In the genomic region with DNA sequence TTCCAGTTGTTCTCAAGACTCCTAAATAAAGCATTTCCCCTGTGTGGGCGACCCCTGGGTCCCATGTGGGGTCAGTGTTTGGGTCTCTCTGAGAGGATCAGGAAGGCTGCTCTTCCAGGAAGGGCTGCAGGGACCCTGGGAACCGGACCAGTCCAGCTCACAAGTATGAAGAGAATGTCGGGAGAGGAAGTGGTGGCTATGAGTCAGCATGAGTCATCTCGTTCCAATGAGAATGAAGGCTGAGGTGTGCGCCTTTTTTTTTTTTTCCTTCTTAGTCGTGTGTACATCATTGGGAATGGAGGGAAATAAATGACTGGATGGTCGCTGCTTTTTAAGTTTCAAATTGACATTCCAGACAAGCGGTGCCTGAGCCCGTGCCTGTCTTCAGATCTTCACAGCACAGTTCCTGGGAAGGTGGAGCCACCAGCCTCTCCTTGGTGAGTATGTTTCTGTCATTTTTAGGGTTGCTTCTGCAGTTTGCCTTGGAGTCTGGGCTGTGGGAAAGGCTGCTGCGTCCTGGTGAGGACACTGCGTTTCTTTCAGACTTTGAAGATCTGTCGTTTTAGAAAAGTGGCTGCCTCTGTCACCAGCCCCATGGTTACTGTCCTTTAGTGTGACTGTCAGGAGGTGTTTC, we compare ENCODE assay signal across 8 cellular contexts.
A peak's percentile ranks its signal among the peaks of the same experiment; 100 is the strongest.
DNase-seq lines count a peak whose midpoint lies in the region; ATAC-seq and TF ChIP-seq lines count a peak whose summit lies in the region.
"Not testable (repeated sequence)": the region's sequence is repeated elsewhere in the genome, so short reads cannot be mapped to it uniquely, and the experiment has no call there.

No MANE protein-coding gene starts in this region.

- H3K27ac ChIP-seq in SK-N-MC, result peak overlapping the region; percentile 57; the same call in 1 of the 2 replicates
- H3K27ac ChIP-seq in vagina, result peak overlapping the region; percentile 53

- H3K9ac ChIP-seq in SK-N-MC (ENCODE audit: insufficient read length), result not testable (repeated sequence)

- H2AFZ ChIP-seq in neuron (ENCODE audit: low read depth, low read length), result not testable (repeated sequence)

- H3K36me3 ChIP-seq in SK-N-MC (ENCODE audit: insufficient read depth, low read length); neuron (ENCODE audit: insufficient read depth, low read length); vagina: not testable (repeated sequence)

- not testable (repeated sequence) for H3K4me1 ChIP-seq in neuron (ENCODE audit: insufficient read depth, low read length); vagina

- not testable (repeated sequence) for TF ChIP-seq CTCF in astrocyte of the spinal cord (IDR thresholded peaks at IDR 0.05; ENCODE audit: low read depth, low read length); vagina (IDR thresholded peaks at IDR 0.05)

- not testable (repeated sequence) for H3K27me3 ChIP-seq in neuron (ENCODE audit: insufficient read depth, low read length); vagina

- intact Hi-C loops in Right ventricle myocardium superior (cut with DNase I); vagina (cut with DNase I): not testable (repeated sequence)

- TF ChIP-seq POLR2A in GM18505 (IDR thresholded peaks at IDR 0.05; ENCODE audit: borderline replicate concordance, extremely low read depth, insufficient read depth, insufficient read length); vagina (IDR thresholded peaks at IDR 0.05): not testable (repeated sequence)

- in situ Hi-C loops in astrocyte of the spinal cord (cut with HindIII; ENCODE audit: low sequenced_read_pairs), result not testable (repeated sequence)

- ATAC-seq in GM18505 (IDR thresholded peaks at IDR 0.05; ENCODE audit: unreplicated experiment), result peak; percentile 47
- peak; percentile 44 for ATAC-seq in GM21786 (IDR thresholded peaks at IDR 0.05; ENCODE audit: unreplicated experiment)
- ATAC-seq in HG03196 (IDR thresholded peaks at IDR 0.05; ENCODE audit: unreplicated experiment), result peak; percentile 53
- ATAC-seq in Right ventricle myocardium superior (ENCODE audit: poor library complexity), result peak; percentile 87

- not testable (repeated sequence) for DNase-seq in SK-N-MC (ENCODE audit: low read depth, low spot score); astrocyte of the spinal cord (ENCODE audit: low read depth, low spot score); Right ventricle myocardium superior; vagina (ENCODE audit: extremely low spot score in 2 of 2)

- H3K4me3 ChIP-seq in SK-N-MC (peak overlapping the region; percentile 73), astrocyte of the spinal cord (ENCODE audit: low read depth, low read length) (peak overlapping the region; percentile 49), neuron (ENCODE audit: low read length) (peak overlapping the region; percentile 57), vagina (peak overlapping the region; percentile 22 to 33)

- not testable (repeated sequence) for H3K9me3 ChIP-seq in SK-N-MC (ENCODE audit: low read depth, low read length); neuron (ENCODE audit: low read length); vagina
